ENCODE assay signal across 8 cellular contexts in the genomic region with DNA sequence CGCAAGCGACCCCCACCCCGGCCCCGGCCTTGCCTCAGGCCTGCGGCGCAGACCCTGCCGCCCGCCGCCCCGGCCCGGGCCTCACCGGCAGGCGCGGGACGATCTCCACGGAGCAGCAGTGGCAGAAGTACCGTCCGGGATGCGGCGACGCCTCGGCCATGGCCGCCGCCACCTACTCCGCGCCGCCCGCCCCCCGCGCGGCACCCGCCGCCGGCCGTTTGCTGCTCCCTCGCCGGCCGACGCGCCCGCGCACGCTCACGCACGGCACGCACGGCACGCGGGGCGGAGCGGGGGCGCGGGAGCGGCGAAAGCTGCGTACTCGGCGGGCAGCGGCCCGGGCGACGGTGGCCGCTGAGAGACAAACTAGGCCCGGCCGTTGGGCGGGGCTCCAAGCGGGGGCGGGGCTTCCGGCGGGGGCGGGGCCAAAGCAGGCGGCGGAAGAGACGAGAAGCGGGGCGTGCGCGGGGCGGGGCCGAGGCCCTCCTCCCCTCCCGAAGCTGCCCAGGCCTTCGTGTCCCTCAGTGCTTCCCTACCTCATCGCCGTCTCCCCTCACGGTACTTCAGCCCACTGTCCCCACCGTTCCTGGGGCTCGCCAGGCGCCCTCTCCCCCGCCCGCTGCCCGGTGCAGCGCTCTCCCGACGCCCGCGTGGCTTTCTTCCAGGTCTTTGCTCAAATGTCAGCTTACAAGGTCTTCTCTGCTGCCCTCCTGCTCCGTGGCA. TPM values are rescaled to one million over a fixed set of nuclear protein-coding genes. Genes with fewer than 3 reads are reported as not detected.
A peak's percentile ranks its signal among the peaks of the same experiment; 100 is the strongest.
DNase-seq lines count a peak whose midpoint lies in the region; ATAC-seq and TF ChIP-seq lines count a peak whose summit lies in the region.

Gene RNF126, minus strand, starts transcription at position 253 of the 720 bp plus-strand sequence. Its CDS starts 93 bp downstream, at position 160.

- H3K36me3 ChIP-seq in left lung: peaks cover 0 to 9% of the 10 kb centered on the region in 2 donors

- H3K36me3 Mint-ChIP-seq in dendritic cell treated with granulocyte-macrophage colony-stimulating factor and Interleukin-4, amounts not matched to agents 40 ng/mL and 50 ng/mL, for 4 days (ENCODE audit: low read depth): peaks cover 31% of the 10 kb centered on the region

- ATAC-seq in HG03460 (IDR thresholded peaks at IDR 0.05; ENCODE audit: unreplicated experiment) (peak; percentile 56), left lung (peak; percentile 87)

- peak within 1 kb of the TSS; percentile 89 for H3K4me3 Mint-ChIP-seq in dendritic cell treated with granulocyte-macrophage colony-stimulating factor and Interleukin-4, amounts not matched to agents 40 ng/mL and 50 ng/mL, for 4 days

- H3K4me1 ChIP-seq in left lung: peaks cover 34 to 69% of the 10 kb centered on the region in 2 donors

- no peaks in the 10 kb centered on the region for H3K27me3 ChIP-seq in left lung

- peak within 1 kb of the TSS; percentile 91 to 92 for H3K27ac ChIP-seq in left lung

- DNase-seq in AG10803 (ENCODE audit: low read depth) (peak; percentile 91), GM19238 (ENCODE audit: insufficient read length, low spot score) (peak; percentile 99), NCI-H748 (lab: John Stamatoyannopoulos, UW; ENCODE audit: unreplicated experiment) (peak; percentile 87), left lung (peak; percentile 92 to 97)
- peak; percentile 94 to 98 for DNase-seq in activated CD4-positive, alpha-beta T cell treated with anti-CD3 and anti-CD28 coated beads, Interleukin-2, amount 50 U/mL, for 24 hours (ENCODE audit: low read depth in 1 of 2, low spot score in 1 of 2)
- DNase-seq in stimulated activated CD4-positive, alpha-beta T cell treated with anti-CD3 and anti-CD28 coated beads, Interleukin-2, amount 100 ng/mL, for 4 hours (ENCODE audit: low read depth): peak; percentile 91

- H3K4me3 ChIP-seq in AG10803 (ENCODE audit: low read length) (peak within 1 kb of the TSS; percentile 78), left lung (peak within 1 kb of the TSS; percentile 97 to 99)

- H3K9me3 Mint-ChIP-seq in dendritic cell treated with granulocyte-macrophage colony-stimulating factor and Interleukin-4, amounts not matched to agents 40 ng/mL and 50 ng/mL, for 4 days: no peaks in the 10 kb centered on the region

- H3K27ac Mint-ChIP-seq in dendritic cell treated with granulocyte-macrophage colony-stimulating factor and Interleukin-4, amounts not matched to agents 40 ng/mL and 50 ng/mL, for 4 days: peak within 1 kb of the TSS; percentile 90

- no peaks in the 10 kb centered on the region for H3K9me3 ChIP-seq in left lung

- H3K4me1 Mint-ChIP-seq in dendritic cell treated with granulocyte-macrophage colony-stimulating factor and Interleukin-4, amounts not matched to agents 40 ng/mL and 50 ng/mL, for 4 days (ENCODE audit: low read depth): peaks cover 71% of the 10 kb centered on the region

- H3K27me3 Mint-ChIP-seq in dendritic cell treated with granulocyte-macrophage colony-stimulating factor and Interleukin-4, amounts not matched to agents 40 ng/mL and 50 ng/mL, for 4 days: no peaks in the 10 kb centered on the region

- TF ChIP-seq CTCF in AG10803 (conservative IDR thresholded peaks at IDR 0.05; ENCODE audit: low read length): no peak
- no peak for TF ChIP-seq CTCF in left lung (IDR thresholded peaks at IDR 0.05)

- intact Hi-C loops in dendritic cell treated with granulocyte-macrophage colony-stimulating factor and Interleukin-4, amounts not matched to agents 40 ng/mL and 50 ng/mL, for 4 days (cut with micrococcal nuclease): loop anchor here (5.0 kb wide), 1 partner anchor 89 kb away; the partner anchor contains the start of gene MISP
- intact Hi-C loops in left lung (cut with DNase I): loop anchor here in 1 of 2 donors (10.0 kb wide), 1 partner anchor 72 kb away; no protein-coding TSS in a partner anchor

RNA-seq across cellular contexts. Expression of gene RNF126, which starts in this region (rescaled TPM):
- 10 to 100 TPM; 24.3 to 34.0 TPM for total RNA-seq in left lung

Comparison
In these comparisons a context has a peak if more than half of its experiments do, and no peak if none do; other contexts are left out.
1. Peak in every context shown above with its lines: DNase-seq, ATAC-seq, H3K4me3 ChIP-seq and H3K27ac ChIP-seq.